8 cellular contexts compared by ENCODE assay signal in the genomic region with DNA sequence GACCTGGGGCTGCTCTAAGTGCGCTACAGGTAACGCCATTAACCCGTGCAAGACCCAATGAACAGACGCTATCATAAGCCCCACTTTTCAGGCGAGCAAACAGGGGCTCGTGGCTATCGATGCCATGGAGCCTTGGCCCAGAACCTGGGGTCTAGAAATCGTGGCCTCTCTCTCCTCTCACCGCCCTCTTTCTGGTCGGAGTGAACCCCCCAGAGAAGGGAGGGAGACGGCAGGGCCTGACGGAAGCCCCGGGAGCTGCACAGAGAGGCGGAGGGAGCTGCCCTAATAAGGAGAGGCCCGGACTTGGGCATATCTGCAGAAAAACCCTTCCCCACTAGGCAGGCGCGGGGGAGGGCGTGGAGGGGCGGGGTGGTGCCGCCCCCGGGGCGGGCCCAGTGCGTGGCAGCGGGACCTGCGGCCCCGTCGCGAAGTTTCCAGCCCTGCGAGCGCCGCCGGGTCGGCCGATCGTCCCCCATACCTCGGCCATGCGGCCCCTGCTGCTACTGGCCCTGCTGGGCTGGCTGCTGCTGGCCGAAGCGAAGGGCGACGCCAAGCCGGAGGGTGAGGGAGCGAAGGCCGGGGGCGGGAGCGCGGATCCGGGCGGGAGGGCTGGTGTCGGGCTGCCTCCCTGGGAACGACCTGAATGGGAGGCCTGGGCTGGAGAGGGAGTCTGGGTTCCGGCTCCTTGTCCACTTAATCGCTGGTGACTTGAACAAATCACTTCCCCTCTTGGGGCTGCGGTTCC. TPM values are rescaled to one million over a fixed set of nuclear protein-coding genes. Genes with fewer than 3 reads are reported as not detected.
DNase-seq lines count a peak whose midpoint lies in the region; ATAC-seq and TF ChIP-seq lines count a peak whose summit lies in the region.

TSS of gene PLOD1 (plus strand) at position 423 of the 745 bp plus-strand sequence. CDS start at position 486, 63 bp downstream.

- H3K4me3 ChIP-seq in DND-41 (ENCODE audit: low read depth in 1 of 2, low read length in 2 of 2) (peak within 1 kb of the TSS; percentile 23 to 66; a peak in 3 of 4 replicates), fibroblast of villous mesenchyme (ENCODE audit: low read depth, low read length) (peak within 1 kb of the TSS; percentile 81)

- H3K9ac ChIP-seq in DND-41 (ENCODE audit: low read depth, low read length) = peak within 1 kb of the TSS; percentile 58

- TF ChIP-seq CTCF in DND-41 (IDR thresholded peaks at IDR 0.05; ENCODE audit: borderline replicate concordance, extremely low read depth, low read length, poor library complexity, severe bottlenecking) = no peak
- TF ChIP-seq CTCF in fibroblast of villous mesenchyme (IDR thresholded peaks at IDR 0.05; ENCODE audit: insufficient read depth, low read depth, low read length) = no peak
- no peak for TF ChIP-seq CTCF in neural crest cell (conservative IDR thresholded peaks at IDR 0.05)

- H3K4me3 Mint-ChIP-seq in neural crest cell = peak within 1 kb of the TSS; percentile 88
- peak within 1 kb of the TSS; percentile 85 to 86 for H3K4me3 Mint-ChIP-seq in stimulated activated naive CD8-positive, alpha-beta T cell treated with anti-CD3 and anti-CD28 coated beads, Interleukin-15, amount 100 ng/mL, for 72 hours

- H3K4me1 ChIP-seq in DND-41 (ENCODE audit: insufficient read depth, low read length) = peaks cover 18% of the 10 kb centered on the region

- H3K4me1 Mint-ChIP-seq in neural crest cell = peaks cover 20% of the 10 kb centered on the region
- peaks cover 8% of the 10 kb centered on the region for H3K4me1 Mint-ChIP-seq in stimulated activated naive CD8-positive, alpha-beta T cell treated with anti-CD3 and anti-CD28 coated beads, Interleukin-15, amount 100 ng/mL, for 72 hours

- H3K36me3 ChIP-seq in DND-41 (ENCODE audit: insufficient read depth, low read length) (no peaks in the 10 kb centered on the region), KOPT-K1 (ENCODE audit: insufficient read depth, low read length) (no peaks in the 10 kb centered on the region)

- no peaks in the 10 kb centered on the region for H3K27me3 ChIP-seq in DND-41 (ENCODE audit: insufficient read depth, low read length, poor library complexity)

- no peaks in the 10 kb centered on the region for H3K79me2 ChIP-seq in DND-41 (ENCODE audit: insufficient read depth, low read length)

- ATAC-seq in DND-41 (ENCODE audit: insufficient read depth, low read depth) (peak; percentile 99), GM21786 (IDR thresholded peaks at IDR 0.05; ENCODE audit: unreplicated experiment) (peak; percentile 88)
- ATAC-seq in stimulated activated naive CD8-positive, alpha-beta T cell treated with anti-CD3 and anti-CD28 coated beads, Interleukin-15, amount 100 ng/mL, for 72 hours = peak; percentile 99

- peak within 1 kb of the TSS; percentile 83 for H2AFZ ChIP-seq in DND-41 (ENCODE audit: low read depth, low read length)

- H3K9me3 ChIP-seq in DND-41 (ENCODE audit: insufficient read depth, low read length, severe bottlenecking) (no peaks in the 10 kb centered on the region), KOPT-K1 (ENCODE audit: insufficient read depth, low read length, poor library complexity, severe bottlenecking) (no peaks in the 10 kb centered on the region)

- peak within 1 kb of the TSS; percentile 92 for H3K27ac Mint-ChIP-seq in neural crest cell (ENCODE audit: unreplicated experiment)
- peak within 1 kb of the TSS in 1 of 2 donors; percentile 42 for H3K27ac Mint-ChIP-seq in stimulated activated naive CD8-positive, alpha-beta T cell treated with anti-CD3 and anti-CD28 coated beads, Interleukin-15, amount 100 ng/mL, for 72 hours

- no peaks in the 10 kb centered on the region for H4K20me1 ChIP-seq in DND-41 (ENCODE audit: insufficient read depth, low read length)

- H3K27ac ChIP-seq in DND-41 (ENCODE audit: low read length) (peak within 1 kb of the TSS; percentile 66), KOPT-K1 (ENCODE audit: low read depth, low read length, poor library complexity, severe bottlenecking) (peak within 1 kb of the TSS; percentile 72)

- H3K4me2 ChIP-seq in DND-41 (ENCODE audit: insufficient read depth, low read length) = peak within 1 kb of the TSS; percentile 73

- H3K9me3 Mint-ChIP-seq in neural crest cell = no peaks in the 10 kb centered on the region
- H3K9me3 Mint-ChIP-seq in stimulated activated naive CD8-positive, alpha-beta T cell treated with anti-CD3 and anti-CD28 coated beads, Interleukin-15, amount 100 ng/mL, for 72 hours = no peaks in the 10 kb centered on the region

- DNase-seq in DND-41 = peak; percentile 91
- peak; percentile 31 for DNase-seq in SHP77 treated with DMSO at 0.1 percent for 48 hours (lab: John Stamatoyannopoulos, UW)
- DNase-seq in activated effector memory CD4-positive, alpha-beta T cell treated with anti-CD3 and anti-CD28 coated beads, Interleukin-2, amount 50 U/mL, for 16 hours = peak; percentile 95
- DNase-seq in fibroblast of villous mesenchyme (ENCODE audit: low read depth) = peak; percentile 89
- DNase-seq in neural crest cell (ENCODE audit: low read depth, low spot score) = peak; percentile 64
- DNase-seq in stimulated activated naive CD8-positive, alpha-beta T cell treated with anti-CD3 and anti-CD28 coated beads, Interleukin-15, amount 100 ng/mL, for 72 hours = peak; percentile 73 to 80

- no peaks in the 10 kb centered on the region for H3K27me3 Mint-ChIP-seq in neural crest cell (ENCODE audit: low read depth)
- H3K27me3 Mint-ChIP-seq in stimulated activated naive CD8-positive, alpha-beta T cell treated with anti-CD3 and anti-CD28 coated beads, Interleukin-15, amount 100 ng/mL, for 72 hours = no peaks in the 10 kb centered on the region

- no peaks in the 10 kb centered on the region for H3K36me3 Mint-ChIP-seq in neural crest cell (ENCODE audit: low read depth)

RNA-seq across cellular contexts. Expression of gene PLOD1, which starts in this region (rescaled TPM):
- total RNA-seq in fibroblast of villous mesenchyme = 309 and 324 TPM in 2 replicates
- 58.7 and 62.6 TPM in 2 replicates for total RNA-seq in neural crest cell

Comparison
In these comparisons a context has a peak if more than half of its experiments do, and no peak if none do; other contexts are left out.
1. Peak in every context shown above with its lines: DNase-seq, ATAC-seq, H3K4me3 ChIP-seq and H3K27ac ChIP-seq.
2. DNase-seq: peak in every context shown above with its lines; median percentile 95 in activated effector memory CD4-positive, alpha-beta T cell treated with anti-CD3 and anti-CD28 coated beads, Interleukin-2, amount 50 U/mL, for 16 hours; 91 in DND-41; 89 in fibroblast of villous mesenchyme; 76 in stimulated activated naive CD8-positive, alpha-beta T cell treated with anti-CD3 and anti-CD28 coated beads, Interleukin-15, amount 100 ng/mL, for 72 hours; 64 in neural crest cell; 31 in SHP77 treated with DMSO at 0.1 percent for 48 hours.